In the genomic region with DNA sequence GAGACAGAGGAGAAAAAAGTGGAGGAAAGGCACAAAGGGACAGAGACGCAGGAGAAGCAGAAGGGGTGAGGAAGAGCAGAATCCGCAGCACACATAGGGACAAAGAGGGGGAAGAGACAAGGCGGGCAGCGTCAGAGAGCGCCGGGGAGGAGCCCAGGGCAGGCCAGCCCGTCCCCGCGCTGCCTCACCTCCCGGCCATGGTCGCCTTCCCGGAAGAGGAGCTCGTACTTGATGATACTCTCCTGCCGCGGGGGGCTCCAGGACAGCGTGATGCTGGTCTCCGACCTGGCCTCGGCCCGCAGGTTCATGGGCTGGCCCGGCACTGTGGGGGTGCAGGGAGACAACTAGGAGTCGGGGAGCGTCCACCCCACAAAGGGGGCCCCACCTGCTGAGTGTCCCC, we compare ENCODE assay signal across 21 cellular contexts.
"Had no signal": no experiment of that assay in that cellular context is flagged by ENCODE, and none has a peak within 500 bp of the region (broad histone marks: within the 10 kb centered on the region; RNA-seq: fewer than 3 reads in every experiment).

No MANE protein-coding gene starts in this region.

- H3K27ac Mint-ChIP-seq: type B pancreatic cell had no signal

- H3K9me3 ChIP-seq: esophagus squamous epithelium, gastroesophageal sphincter, left ventricle myocardium inferior, ovary, suprapubic skin, thyroid gland, uterus had no signal

- H3K27ac ChIP-seq: esophagus squamous epithelium, gastroesophageal sphincter, left ventricle myocardium inferior, ovary, suprapubic skin, thyroid gland, uterus had no signal

- H3K27me3 Mint-ChIP-seq: type B pancreatic cell had no signal

- H3K4me1 Mint-ChIP-seq: nephron had no signal

- H3K9me3 Mint-ChIP-seq: naive B cell, nephron, type B pancreatic cell had no signal

- DNase-seq: cortex of kidney; effector memory CD4-positive, alpha-beta T cell; esophagus squamous epithelium; foreskin fibroblast; kidney; left cardiac atrium; left ventricle myocardium inferior; mesendoderm; naive B cell; nucleus accumbens; ovary; small intestine; stimulated activated CD4-positive, alpha-beta T cell treated with anti-CD3 and anti-CD28 coated beads, Interleukin-12 subunit alpha, Interleukin-12 subunit beta, amount 100 ng/mL, for 4 hours; stimulated activated naive CD4-positive, alpha-beta T cell treated with Interleukin-2 at 50 U/mL for 16 hours; thyroid gland; uterus had no signal

- H3K4me1 ChIP-seq: esophagus squamous epithelium, gastroesophageal sphincter, left ventricle myocardium inferior, suprapubic skin, thyroid gland, uterus had no signal

- H3K4me3 Mint-ChIP-seq: naive B cell, nephron, type B pancreatic cell had no signal

- H3K36me3 ChIP-seq: ovary, uterus had no signal

- H3K27me3 ChIP-seq: esophagus squamous epithelium, gastroesophageal sphincter, ovary, suprapubic skin, thyroid gland, uterus had no signal

- H3K4me3 ChIP-seq: esophagus squamous epithelium, gastroesophageal sphincter, left ventricle myocardium inferior, lung, ovary, suprapubic skin, thyroid gland, uterus had no signal
